15 cellular contexts compared by ENCODE assay signal in the genomic region with DNA sequence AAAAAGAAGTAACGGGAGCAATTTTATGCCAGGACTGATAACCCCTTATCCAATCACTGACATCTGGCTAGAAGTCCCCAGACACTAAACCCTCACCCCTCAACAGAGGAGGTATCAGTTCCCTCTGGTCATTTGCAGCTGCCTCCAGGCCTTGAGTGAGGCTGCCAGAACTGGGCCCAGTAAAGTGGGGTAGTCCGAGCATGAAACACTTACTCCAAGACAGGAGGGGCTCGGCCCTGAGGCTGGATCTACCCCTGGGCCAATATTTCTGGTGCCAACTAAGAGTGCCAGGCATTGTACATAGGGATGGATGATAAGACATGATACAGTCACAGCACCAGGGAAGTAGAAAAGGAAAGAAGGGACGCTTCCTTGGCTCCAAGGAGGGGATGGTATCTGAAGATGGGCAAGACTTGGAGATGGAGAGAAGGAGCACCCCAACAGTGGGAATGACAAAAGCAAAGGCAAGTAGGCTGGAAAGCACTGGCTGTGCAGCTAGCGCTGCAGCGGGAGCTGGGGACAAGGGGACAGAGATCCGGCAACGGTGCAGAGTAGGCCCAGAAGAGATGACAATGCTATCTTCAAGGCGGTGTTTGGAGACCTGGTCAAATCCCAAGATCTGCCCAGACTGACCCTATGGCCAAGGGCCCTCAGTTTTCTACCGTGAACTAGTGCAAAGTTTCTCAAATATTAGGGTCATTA. TPM values are rescaled to one million over a fixed set of nuclear protein-coding genes. Genes with fewer than 3 reads are reported as not detected.
A peak's percentile ranks its signal among the peaks of the same experiment; 100 is the strongest.
DNase-seq lines count a peak whose midpoint lies in the region; ATAC-seq, FAIRE-seq and TF ChIP-seq lines count a peak whose summit lies in the region.
"Had no signal": no experiment of that assay in that cellular context is flagged by ENCODE, and none has a peak within 500 bp of the region (broad histone marks: within the 10 kb centered on the region; RNA-seq: fewer than 3 reads in every experiment).

No MANE protein-coding gene starts in this region.

- WGBS in K562 (ENCODE audit: insufficient coverage, low coverage, missing lambda C conversion rate) = 80% methylated on average over 8 of the region's 10 CpGs

- no peaks in the 10 kb centered on the region for H3K9me1 ChIP-seq in K562 (ENCODE audit: control insufficient read depth, insufficient read depth, low read length)

- peak overlapping the region; percentile 76; the same call in 1 of the 2 replicates for H3K4me2 ChIP-seq in K562 (ENCODE audit: insufficient read depth, low read length)

- H3K4me3 ChIP-seq in K562 = no peak overlapping the region

- no peak for TF ChIP-seq EP300 in K562 (IDR thresholded peaks at IDR 0.05; ENCODE audit: low read length)

- no peak overlapping the region for H2AFZ ChIP-seq in K562 (ENCODE audit: low read depth, low read length)
- H2AFZ ChIP-seq: PC-9 had no signal

- peaks cover 5% of the 10 kb centered on the region; the same call in 1 of the 2 replicates for H4K20me1 ChIP-seq in K562 (replicated peaks; ENCODE audit: control insufficient read depth, insufficient read depth, low read length)

- no peaks in the 10 kb centered on the region for H3K27me3 ChIP-seq in K562 (ENCODE audit: control insufficient read depth in 2 of 2, insufficient read depth in 2 of 2, low read length in 2 of 2)

- POLR2A ChIA-PET in K562 (lab: Yijun Ruan, JAX) = no interaction called here

- no peak for ATAC-seq in K562
- ATAC-seq: left colon had no signal

- intact Hi-C loops in K562 (cut with micrococcal nuclease) = loop anchor here (10.0 kb wide), 1 partner anchor 934 kb away; no protein-coding TSS in a partner anchor

- H3K4me1 ChIP-seq in K562 (replicated peaks in 1 of 2; ENCODE audit: control insufficient read depth in 2 of 2, insufficient read depth in 2 of 2, low read length in 2 of 2) = peaks cover 22 to 27% of the 10 kb centered on the region in 2 experiments

- H3K4me1 Mint-ChIP-seq in T-helper 1 cell treated with Interleukin-12 subunit alpha and Interleukin-12 subunit beta and Interleukin-4 antibody, amounts not matched to agents 30 μg/mL and 1 μg/mL, for 36 hours (ENCODE audit: low read depth) = peaks cover 25% of the 10 kb centered on the region
- peaks cover 33% of the 10 kb centered on the region for H3K4me1 Mint-ChIP-seq in HFFc6 (ENCODE audit: low read depth)
- peaks cover 21% of the 10 kb centered on the region for H3K4me1 Mint-ChIP-seq in nephron

- BruUV-seq in K562 (replicated peaks; lab: Mats Ljungman, UMichigan) = no TSS peak

- DNase-seq in T-helper 1 cell (no peak), HFFc6 (no peak), K562 (ENCODE audit: extremely low read depth in 1 of 4, low spot score in 3 of 4) (no peak), inferior parietal cortex (ENCODE audit: extremely low spot score) (no peak), RKO (ENCODE audit: low spot score) (no peak)
- DNase-seq in activated effector memory CD4-positive, alpha-beta T cell treated with Interleukin-2 at 50 U/mL for 16 hours = no peak
- DNase-seq: 8988T; DMS153; effector CD4-positive, alpha-beta T cell; left colon; NCI-H2171; PC-9 had no signal

- H3K27me3 Mint-ChIP-seq in T-helper 1 cell treated with Interleukin-12 subunit alpha and Interleukin-12 subunit beta and Interleukin-4 antibody, amounts not matched to agents 30 μg/mL and 1 μg/mL, for 36 hours (ENCODE audit: low read depth) = no peaks in the 10 kb centered on the region
- H3K27me3 Mint-ChIP-seq in HFFc6 (ENCODE audit: insufficient read depth) = no peaks in the 10 kb centered on the region
- no peaks in the 10 kb centered on the region for H3K27me3 Mint-ChIP-seq in nephron (ENCODE audit: low read depth)

- peaks cover 48% of the 10 kb centered on the region for H3K79me2 ChIP-seq in K562 (ENCODE audit: control insufficient read depth, insufficient read depth, low read length)

- no peak overlapping the region for H3K27ac ChIP-seq in K562 (ENCODE audit: extremely low read depth, low read depth, low read length)
- H3K27ac ChIP-seq: PC-9, thoracic aorta had no signal

- no peaks in the 10 kb centered on the region for H3K36me3 Mint-ChIP-seq in T-helper 1 cell treated with Interleukin-12 subunit alpha and Interleukin-12 subunit beta and Interleukin-4 antibody, amounts not matched to agents 30 μg/mL and 1 μg/mL, for 36 hours (ENCODE audit: low read depth)
- no peaks in the 10 kb centered on the region for H3K36me3 Mint-ChIP-seq in HFFc6 (ENCODE audit: low read depth)
- peaks cover 20% of the 10 kb centered on the region for H3K36me3 Mint-ChIP-seq in nephron (ENCODE audit: low read depth)

- in situ Hi-C loops in K562 (cut with MboI) = loop anchor here (5.0 kb wide), 1 partner anchor 586 kb away; no protein-coding TSS in a partner anchor

- H3K36me3 ChIP-seq in K562 (ENCODE audit: control insufficient read depth, insufficient read depth, low read length) = peaks cover 28% of the 10 kb centered on the region; the same call in 2 of the 3 replicates
- H3K36me3 ChIP-seq: thoracic aorta had no signal

- CTCF ChIA-PET in K562 (lab: Yijun Ruan, JAX; ENCODE audit: low intra/inter-chr PET ratio) = no interaction called here

- TF ChIP-seq POLR2A in K562 (conservative IDR thresholded peaks at IDR 0.05) = no peak

- H3K9ac ChIP-seq in K562 (ENCODE audit: insufficient read depth in 1 of 2, low read depth in 2 of 2, low read length in 2 of 2) = no peak overlapping the region; a peak in 1 of 4 replicates

- TF ChIP-seq CTCF in HFFc6 (IDR thresholded peaks at IDR 0.05) = no peak
- no peak for TF ChIP-seq CTCF in K562 (IDR thresholded peaks at IDR 0.05 in 2 of 3, conservative IDR thresholded peaks at IDR 0.05 in 1 of 3; ENCODE audit: insufficient read depth in 2 of 3, low read depth in 1 of 3, low read length in 3 of 3)
- no peak for TF ChIP-seq CTCF in nephron (IDR thresholded peaks at IDR 0.05; ENCODE audit: unreplicated experiment in 3 of 3)

- H3K27ac Mint-ChIP-seq in T-helper 1 cell treated with Interleukin-12 subunit alpha and Interleukin-12 subunit beta and Interleukin-4 antibody, amounts not matched to agents 30 μg/mL and 1 μg/mL, for 36 hours = no peak overlapping the region
- H3K27ac Mint-ChIP-seq in HFFc6 (no peak overlapping the region), nephron (peak overlapping the region in 1 of 3 experiments; percentile 4)

- H3K9me3 Mint-ChIP-seq in T-helper 1 cell treated with Interleukin-12 subunit alpha and Interleukin-12 subunit beta and Interleukin-4 antibody, amounts not matched to agents 30 μg/mL and 1 μg/mL, for 36 hours = no peaks in the 10 kb centered on the region
- H3K9me3 Mint-ChIP-seq in HFFc6 (no peaks in the 10 kb centered on the region), nephron (no peaks in the 10 kb centered on the region)

- no peak for FAIRE-seq in K562 (lab: Jason Lieb, UNC)

- H3K4me3 Mint-ChIP-seq in T-helper 1 cell treated with Interleukin-12 subunit alpha and Interleukin-12 subunit beta and Interleukin-4 antibody, amounts not matched to agents 30 μg/mL and 1 μg/mL, for 36 hours = peak overlapping the region; percentile 62
- H3K4me3 Mint-ChIP-seq in HFFc6 (peak overlapping the region; percentile 95; the same call in 1 of the 2 replicates), nephron (peak overlapping the region; percentile 88 to 95 (median 95))

- H3K9me3 ChIP-seq in K562 (replicated peaks; ENCODE audit: control insufficient read depth, insufficient read depth, low read depth, low read length) = no peaks in the 10 kb centered on the region
- H3K9me3 ChIP-seq: thoracic aorta had no signal

- TF ChIP-seq RAD21 in K562 (CRISPR knock-in tag; conservative IDR thresholded peaks at IDR 0.05 in 1 of 2, IDR thresholded peaks at IDR 0.05 in 1 of 2) = no peak

TF ChIP-seq in K562, 482 proteins besides CTCF, POLR2A, EP300 and RAD21:
- TF ChIP-seq, protein P1, sequence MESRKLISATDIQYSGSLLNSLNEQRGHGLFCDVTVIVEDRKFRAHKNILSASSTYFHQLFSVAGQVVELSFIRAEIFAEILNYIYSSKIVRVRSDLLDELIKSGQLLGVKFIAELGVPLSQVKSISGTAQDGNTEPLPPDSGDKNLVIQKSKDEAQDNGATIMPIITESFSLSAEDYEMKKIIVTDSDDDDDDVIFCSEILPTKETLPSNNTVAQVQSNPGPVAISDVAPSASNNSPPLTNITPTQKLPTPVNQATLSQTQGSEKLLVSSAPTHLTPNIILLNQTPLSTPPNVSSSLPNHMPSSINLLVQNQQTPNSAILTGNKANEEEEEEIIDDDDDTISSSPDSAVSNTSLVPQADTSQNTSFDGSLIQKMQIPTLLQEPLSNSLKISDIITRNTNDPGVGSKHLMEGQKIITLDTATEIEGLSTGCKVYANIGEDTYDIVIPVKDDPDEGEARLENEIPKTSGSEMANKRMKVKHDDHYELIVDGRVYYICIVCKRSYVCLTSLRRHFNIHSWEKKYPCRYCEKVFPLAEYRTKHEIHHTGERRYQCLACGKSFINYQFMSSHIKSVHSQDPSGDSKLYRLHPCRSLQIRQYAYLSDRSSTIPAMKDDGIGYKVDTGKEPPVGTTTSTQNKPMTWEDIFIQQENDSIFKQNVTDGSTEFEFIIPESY (CRISPR knock-in tag; IDR thresholded peaks at IDR 0.05) = peak; percentile 24; the same call in 1 of the 2 replicates
- TF ChIP-seq ZKSCAN1 (IDR thresholded peaks at IDR 0.05; ENCODE audit: low read depth, low read length) = no peak
TF ChIP-seq in K562: peak in this region for 1.

RNA-seq across cellular contexts. Expression of gene XXYLT1, which starts 2.2 kb away (rescaled TPM):
- total RNA-seq in HFFc6 (2021; fragmentation: NEBNext Ultra II Directional; extraction: Animal tissue kit (Norgen Biotek cat#: 25700)) = 10 to 100 TPM; 16.9 to 24.2 (median 18.3) TPM
- total RNA-seq in K562 (2011; cell fraction: chromatin; rRNA removed; ENCODE audit: low replicate concordance) = 19.3 and 36.1 TPM in 2 replicates
- 35.1 and 39.5 TPM in 2 replicates for total RNA-seq in K562 (2011; cell fraction: nucleolus; rRNA removed)
- 26.9 and 30.3 TPM in 2 replicates for total RNA-seq in K562 (2011; cell fraction: nucleoplasm; rRNA removed)
- 18.9 and 21.3 TPM in 2 replicates for total RNA-seq in K562 (2014; rRNA removed)
- total RNA-seq in K562 (2014; rRNA removed; fragmentation: Illumina TruSeq; extraction: Trizol) = 9.4 and 10.7 TPM in 2 replicates
- 13.8 and 15.0 TPM in 2 replicates for total RNA-seq in K562 (2015; rRNA removed; fragmentation: Illumina TruSeq; extraction: Trizol)
- total RNA-seq in K562 (2021) = 18.0 and 18.4 TPM in 2 replicates
- polyA plus RNA-seq in K562 (2011; rRNA removed) = 14.2 and 14.9 TPM in 2 replicates
- polyA plus RNA-seq in K562 (2011; cell fraction: cytosol; rRNA removed) = 16.6 and 23.1 TPM in 2 replicates
- 8.6 and 13.0 TPM in 2 replicates for polyA plus RNA-seq in K562 (2011; cell fraction: nucleus; rRNA removed)
- polyA plus RNA-seq in K562 (2012) = 15.3 and 24.2 TPM in 2 replicates
- polyA plus RNA-seq in K562 (2014; fragmentation: Illumina TruSeq; extraction: Trizol) = 14.3 and 15.6 TPM in 2 replicates
- polyA plus RNA-seq in K562 (2014; fragmentation: Nextera tagmentation; extraction: Ambion mirVana) = 1 to 10 TPM; 1.9 to 2.9 TPM
- polyA plus RNA-seq in K562 (2014; rRNA removed) = 14.2 and 15.6 TPM in 2 replicates
- 9.1 and 12.3 TPM in 2 replicates for polyA minus RNA-seq in K562 (2011; rRNA and poly(A)+ RNA removed)
- 18.4 and 20.8 TPM in 2 replicates for polyA minus RNA-seq in K562 (2011; cell fraction: cytosol; rRNA and poly(A)+ RNA removed)
- 11.9 and 16.0 TPM in 2 replicates for polyA minus RNA-seq in K562 (2011; cell fraction: nucleus; rRNA and poly(A)+ RNA removed)
